Comparison of ENCODE assay signal across 23 cellular contexts in genomic region chr2:134900151-134900550, GRCh38. TPM values are rescaled to one million over a fixed set of nuclear protein-coding genes. Genes with fewer than 3 reads are reported as not detected.
DNase-seq lines count a peak whose midpoint lies in the region; FAIRE-seq and TF ChIP-seq lines count a peak whose summit lies in the region.
"Had no signal": no experiment of that assay in that cellular context is flagged by ENCODE, and none has a peak within 500 bp of the region (broad histone marks: within the 10 kb centered on the region; RNA-seq: fewer than 3 reads in every experiment).

No MANE protein-coding gene starts in this region.

- intact Hi-C loops in kidney (cut with DNase I): no loop called here

- no peak overlapping the region for H3K9ac ChIP-seq in adipocyte (ENCODE audit: low read length)
- H3K9ac ChIP-seq in kidney (ENCODE audit: low read length in 2 of 2): no peak overlapping the region
- H3K9ac ChIP-seq: BLaER1 had no signal

- H3K9me3 ChIP-seq in adipocyte (ENCODE audit: control insufficient read depth, low read length) (no peaks in the 10 kb centered on the region), kidney (ENCODE audit: control insufficient read depth in 1 of 2, low read length in 2 of 2) (no peaks in the 10 kb centered on the region)
- H3K9me3 ChIP-seq: BLaER1, upper lobe of right lung had no signal

- H3K4me3 ChIP-seq in adipocyte (ENCODE audit: low read length): no peak overlapping the region
- no peak overlapping the region for H3K4me3 ChIP-seq in fibroblast of mammary gland (ENCODE audit: control insufficient read depth, low read depth, low read length)
- H3K4me3 ChIP-seq in kidney (ENCODE audit: low read length in 2 of 2): no peak overlapping the region
- H3K4me3 ChIP-seq: BLaER1, upper lobe of right lung had no signal

- FAIRE-seq in kidney (lab: Jason Lieb, UNC): no peak
- FAIRE-seq: frontal cortex, GM12891 had no signal

- H3K27me3 ChIP-seq in adipocyte (replicated peaks; ENCODE audit: control insufficient read depth, insufficient read depth, low read length): no peaks in the 10 kb centered on the region
- H3K27me3 ChIP-seq: BLaER1, upper lobe of right lung had no signal

- TF ChIP-seq CTCF in fibroblast of mammary gland (conservative IDR thresholded peaks at IDR 0.05; ENCODE audit: control insufficient read depth, insufficient read depth, low read depth, low read length) (no peak), kidney (IDR thresholded peaks at IDR 0.05; ENCODE audit: borderline replicate concordance, extremely low read depth, insufficient read depth) (no peak)

- H3K27ac ChIP-seq in kidney (ENCODE audit: low read depth in 2 of 2, low read length in 2 of 2): no peak overlapping the region
- H3K27ac ChIP-seq: BLaER1, upper lobe of right lung had no signal

- DNase-seq in A172 (ENCODE audit: low spot score) (peak; percentile 5), HT1080 (ENCODE audit: low read depth) (peak; percentile 69), adipocyte (ENCODE audit: low read depth) (peak; percentile 75), fibroblast of mammary gland (ENCODE audit: low read depth) (peak; percentile 68), HUDEP-2 (lab: John Stamatoyannopoulos, UW; ENCODE audit: unreplicated experiment in 76 of 76) (no peak), kidney (no peak)
- no peak for DNase-seq in activated naive CD4-positive, alpha-beta T cell treated with anti-CD3 and anti-CD28 coated beads, Interleukin-2, amount 50 U/mL, for 16 hours
- DNase-seq in stimulated activated naive CD4-positive, alpha-beta T cell treated with Interleukin-2 at 50 U/mL for 16 hours (lab: John Stamatoyannopoulos, UW): no peak
- DNase-seq: 8988T; activated gamma-delta T cell; amygdala; cerebellar nuclear complex; effector memory CD8-positive, alpha-beta T cell; H7; mesendoderm; NCI-H187; NK-92 treated with Interleukin-12 subunit alpha and Interleukin-12 subunit beta, amount 100 ng/mL, for 24 hours; stimulated activated naive CD8-positive, alpha-beta T cell treated with anti-CD3 and anti-CD28 coated beads, Interleukin-15, amount 100 ng/mL, for 72 hours; SW 1271; upper lobe of right lung had no signal

- no peaks in the 10 kb centered on the region for H3K4me1 ChIP-seq in adipocyte (ENCODE audit: control insufficient read depth, insufficient read depth, low read length)
- H3K4me1 ChIP-seq in kidney (ENCODE audit: control insufficient read depth in 1 of 2, insufficient read depth in 1 of 2, low read depth in 1 of 2, low read length in 2 of 2): no peaks in the 10 kb centered on the region
- H3K4me1 ChIP-seq: BLaER1, upper lobe of right lung had no signal

- H3K36me3 ChIP-seq in adipocyte (ENCODE audit: control insufficient read depth, insufficient read depth, low read length, severe bottlenecking): no peaks in the 10 kb centered on the region
- H3K36me3 ChIP-seq in kidney (ENCODE audit: control insufficient read depth in 1 of 2, insufficient read depth in 2 of 2, low read length in 2 of 2): peaks cover 0 to 7% of the 10 kb centered on the region in 2 donors
- H3K36me3 ChIP-seq: BLaER1, upper lobe of right lung had no signal

RNA-seq across cellular contexts. Expression of gene CCNT2, which starts 18.5 kb away (rescaled TPM):
- total RNA-seq in A172 (2014; rRNA removed; shearing (Covaris generic)): 16.3 and 22.8 TPM in 2 replicates
- total RNA-seq in HT1080 (2014; rRNA removed; shearing (Covaris generic)): 10.8 and 15.6 TPM in 2 replicates
- polyA plus RNA-seq in HT1080 (2015; cell fraction: cytosol; rRNA removed): 7.9 and 8.6 TPM in 2 replicates
- polyA plus RNA-seq in HT1080 (2015; cell fraction: nucleus; rRNA removed): 49.0 and 53.4 TPM in 2 replicates
- 42.1 TPM for total RNA-seq in kidney
- polyA plus RNA-seq in kidney (ENCODE audit: insufficient read depth, low read depth, low replicate concordance): 7.0 TPM

Comparison
In these comparisons a context has a peak if more than half of its experiments do, and no peak if none do; other contexts are left out.
1. DNase-seq: peak in A172 (single experiment), HT1080 (single experiment), adipocyte (single experiment) and fibroblast of mammary gland (single experiment); none in HUDEP-2 (0 of 76), activated naive CD4-positive, alpha-beta T cell treated with anti-CD3 and anti-CD28 coated beads, Interleukin-2, amount 50 U/mL, for 16 hours (single experiment), stimulated activated naive CD4-positive, alpha-beta T cell treated with Interleukin-2 at 50 U/mL for 16 hours (single experiment) and kidney (single experiment).